ENCODE assay signal across 18 cellular contexts in the genomic region with DNA sequence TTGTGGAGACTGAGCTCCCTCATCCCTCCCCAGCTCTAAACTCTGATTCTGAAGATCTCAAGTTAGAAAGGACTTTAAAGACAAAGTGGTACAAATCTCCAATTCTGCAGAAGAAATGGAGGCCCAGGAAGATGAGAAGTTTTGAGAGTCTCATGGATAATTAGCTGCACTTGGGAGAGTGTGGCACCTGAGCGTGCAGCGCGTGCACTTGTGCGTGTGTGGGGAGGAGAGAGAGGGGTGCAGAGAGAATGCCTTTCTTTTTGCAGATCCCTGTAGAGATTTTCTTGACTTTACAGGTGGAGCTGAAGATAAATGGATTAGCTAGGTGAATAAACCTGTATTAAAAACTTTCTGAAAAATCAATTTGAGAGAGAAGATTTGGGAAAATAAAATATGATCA. TPM values are rescaled to one million over a fixed set of nuclear protein-coding genes. Genes with fewer than 3 reads are reported as not detected.
A peak's percentile ranks its signal among the peaks of the same experiment; 100 is the strongest.
DNase-seq lines count a peak whose midpoint lies in the region; ATAC-seq, FAIRE-seq and TF ChIP-seq lines count a peak whose summit lies in the region.
"Had no signal": no experiment of that assay in that cellular context is flagged by ENCODE, and none has a peak within 500 bp of the region (broad histone marks: within the 10 kb centered on the region; RNA-seq: fewer than 3 reads in every experiment).

No MANE protein-coding gene starts in this region.

- TF ChIP-seq CTCF in DND-41 (IDR thresholded peaks at IDR 0.05; ENCODE audit: borderline replicate concordance, extremely low read depth, low read length, poor library complexity, severe bottlenecking) = no peak
- TF ChIP-seq CTCF in K562 (IDR thresholded peaks at IDR 0.05 in 2 of 3, conservative IDR thresholded peaks at IDR 0.05 in 1 of 3; ENCODE audit: insufficient read depth in 2 of 3, low read depth in 1 of 3, low read length in 3 of 3) = no peak
- TF ChIP-seq CTCF in type B pancreatic cell (conservative IDR thresholded peaks at IDR 0.05) = no peak

- H3K27ac Mint-ChIP-seq in CD4-positive, CD25-positive, alpha-beta regulatory T cell = peak overlapping the region; percentile 3 to 96 (median 32)
- peak overlapping the region; percentile 65 to 77 for H3K27ac Mint-ChIP-seq in natural killer cell treated with Interleukin-12 subunit alpha and Interleukin-12 subunit beta and Interleukin-15 and Interleukin-18, amount 100 ng/mL, for 72 hours
- no peak overlapping the region for H3K27ac Mint-ChIP-seq in type B pancreatic cell

- H4K20me1 ChIP-seq in DND-41 (ENCODE audit: insufficient read depth, low read length) (0 out of 2 replicates have a peak, but pooled peaks cover 3% of the 10 kb centered on the region), K562 (replicated peaks; ENCODE audit: control insufficient read depth, insufficient read depth, low read length) (no peaks in the 10 kb centered on the region)

- FAIRE-seq in K562 (lab: Jason Lieb, UNC) = no peak
- FAIRE-seq: endometrium, H1, keratinocyte had no signal

- no peaks in the 10 kb centered on the region for H3K27me3 ChIP-seq in CD4-positive, CD25-positive, alpha-beta regulatory T cell (ENCODE audit: control insufficient read depth, insufficient read depth, low read length)
- H3K27me3 ChIP-seq in DND-41 (ENCODE audit: insufficient read depth, low read length, poor library complexity) (no peaks in the 10 kb centered on the region), K562 (ENCODE audit: control insufficient read depth in 2 of 2, insufficient read depth in 2 of 2, low read length in 2 of 2) (peaks cover 3 to 18% of the 10 kb centered on the region in 2 experiments)
- H3K27me3 ChIP-seq: cardiac muscle cell had no signal

- H3K9me3 Mint-ChIP-seq in CD4-positive, CD25-positive, alpha-beta regulatory T cell = peaks cover 0 to 2% (median 0%) of the 10 kb centered on the region in 7 donors
- H3K9me3 Mint-ChIP-seq in natural killer cell treated with Interleukin-12 subunit alpha and Interleukin-12 subunit beta and Interleukin-15 and Interleukin-18, amount 100 ng/mL, for 72 hours = no peaks in the 10 kb centered on the region
- no peaks in the 10 kb centered on the region for H3K9me3 Mint-ChIP-seq in type B pancreatic cell

- H2AFZ ChIP-seq in DND-41 (ENCODE audit: low read depth, low read length) (no peak overlapping the region), K562 (ENCODE audit: low read depth, low read length) (no peak overlapping the region)

- CTCF ChIA-PET in K562 (lab: Yijun Ruan, JAX; ENCODE audit: low intra/inter-chr PET ratio) = no interaction called here

- H3K4me1 Mint-ChIP-seq in CD4-positive, CD25-positive, alpha-beta regulatory T cell = peaks cover 20 to 72% (median 47%) of the 10 kb centered on the region in 4 donors
- peaks cover 47 to 61% of the 10 kb centered on the region in 2 donors for H3K4me1 Mint-ChIP-seq in natural killer cell treated with Interleukin-12 subunit alpha and Interleukin-12 subunit beta and Interleukin-15 and Interleukin-18, amount 100 ng/mL, for 72 hours (ENCODE audit: low read depth in 2 of 2)
- peaks cover 10% of the 10 kb centered on the region for H3K4me1 Mint-ChIP-seq in type B pancreatic cell (ENCODE audit: unreplicated experiment)

- H3K36me3 ChIP-seq in CD4-positive, CD25-positive, alpha-beta regulatory T cell (ENCODE audit: control insufficient read depth, insufficient read depth, low read length) = no peaks in the 10 kb centered on the region
- H3K36me3 ChIP-seq in DND-41 (ENCODE audit: insufficient read depth, low read length) (no peaks in the 10 kb centered on the region), K562 (ENCODE audit: control insufficient read depth, insufficient read depth, low read length) (no peaks in the 10 kb centered on the region)
- H3K36me3 ChIP-seq: cardiac muscle cell had no signal

- H3K9me3 ChIP-seq in CD4-positive, CD25-positive, alpha-beta regulatory T cell (ENCODE audit: control insufficient read depth in 2 of 2, low read length in 2 of 2) = no peaks in the 10 kb centered on the region
- H3K9me3 ChIP-seq in DND-41 (ENCODE audit: insufficient read depth, low read length, severe bottlenecking) = peaks cover 2% of the 10 kb centered on the region
- no peaks in the 10 kb centered on the region for H3K9me3 ChIP-seq in K562 (replicated peaks; ENCODE audit: control insufficient read depth, insufficient read depth, low read depth, low read length)

- peak overlapping the region; percentile 49 for H3K9ac ChIP-seq in DND-41 (ENCODE audit: low read depth, low read length)
- no peak overlapping the region for H3K9ac ChIP-seq in K562 (ENCODE audit: insufficient read depth in 1 of 2, low read depth in 2 of 2, low read length in 2 of 2)

- peak overlapping the region; percentile 85 to 92 (median 88) for H3K4me3 Mint-ChIP-seq in CD4-positive, CD25-positive, alpha-beta regulatory T cell
- H3K4me3 Mint-ChIP-seq in natural killer cell treated with Interleukin-12 subunit alpha and Interleukin-12 subunit beta and Interleukin-15 and Interleukin-18, amount 100 ng/mL, for 72 hours = peak overlapping the region; percentile 81
- no peak overlapping the region for H3K4me3 Mint-ChIP-seq in type B pancreatic cell

- no peak overlapping the region for H3K27ac ChIP-seq in CD4-positive, CD25-positive, alpha-beta regulatory T cell (ENCODE audit: insufficient read depth, low read length, poor library complexity, severe bottlenecking)
- peak overlapping the region; percentile 83 for H3K27ac ChIP-seq in DND-41 (ENCODE audit: low read length)
- no peak overlapping the region for H3K27ac ChIP-seq in K562 (ENCODE audit: extremely low read depth, low read depth, low read length)
- H3K27ac ChIP-seq: cardiac muscle cell had no signal

- H3K4me2 ChIP-seq in DND-41 (ENCODE audit: insufficient read depth, low read length) = peak overlapping the region; percentile 80
- no peak overlapping the region for H3K4me2 ChIP-seq in K562 (ENCODE audit: insufficient read depth, low read length)

- peak overlapping the region; percentile 90 for H3K4me3 ChIP-seq in CD4-positive, CD25-positive, alpha-beta regulatory T cell (ENCODE audit: low read depth, low read length)
- peak overlapping the region in 1 of 2 experiments; percentile 56; a peak in 2 of 4 replicates for H3K4me3 ChIP-seq in DND-41 (ENCODE audit: low read depth in 1 of 2, low read length in 2 of 2)
- no peak overlapping the region for H3K4me3 ChIP-seq in K562
- H3K4me3 ChIP-seq: cardiac muscle cell had no signal

- intact Hi-C loops in K562 (cut with micrococcal nuclease) = no loop called here

- TF ChIP-seq RAD21 in K562 (CRISPR knock-in tag; conservative IDR thresholded peaks at IDR 0.05 in 1 of 2, IDR thresholded peaks at IDR 0.05 in 1 of 2) = no peak

- in situ Hi-C loops in K562 (cut with MboI) = loop anchor here (25.0 kb wide), 1 partner anchor 1331 kb away; no protein-coding TSS in a partner anchor

- DNase-seq in CD4-positive, CD25-positive, alpha-beta regulatory T cell = no peak
- DNase-seq in DND-41 (peak; percentile 51), K562 (ENCODE audit: extremely low read depth in 1 of 4, low spot score in 3 of 4) (no peak), type B pancreatic cell (ENCODE audit: extremely low spot score, unreplicated experiment) (no peak), NOMO-1 treated with dmso at 0.1 percent for 144 hours (lab: John Stamatoyannopoulos, UW; ENCODE audit: unreplicated experiment) (no peak), nucleus accumbens (lab: John Stamatoyannopoulos, UW) (no peak), kidney glomerular epithelial cell (lab: John Stamatoyannopoulos, UW) (no peak)
- DNase-seq in natural killer cell treated with Interleukin-12 subunit alpha and Interleukin-12 subunit beta and Interleukin-15 and Interleukin-18, amount 100 ng/mL, for 72 hours (ENCODE audit: low spot score) = no peak
- DNase-seq: activated CD4-positive, CD25-positive, alpha-beta regulatory T cell treated with anti-CD3 and anti-CD28 coated beads, Interleukin-2, amount 50 U/mL, for 72 hours; activated gamma-delta T cell treated with Interleukin-2 at 50 U/mL for 16 hours; NCI-H1694; NCI-H510A treated with DMSO at 0.1 percent for 48 hours; stimulated activated CD4-positive, alpha-beta T cell treated with anti-CD3 and anti-CD28 coated beads, Interleukin-4, amount 100 ng/mL, for 4 hours; stimulated activated naive CD4-positive, alpha-beta T cell had no signal

- no TSS peak for BruUV-seq in K562 (replicated peaks; lab: Mats Ljungman, UMichigan)

- POLR2A ChIA-PET in K562 (lab: Yijun Ruan, JAX) = no interaction called here

- no peaks in the 10 kb centered on the region for H3K79me2 ChIP-seq in DND-41 (ENCODE audit: insufficient read depth, low read length)
- no peaks in the 10 kb centered on the region for H3K79me2 ChIP-seq in K562 (ENCODE audit: control insufficient read depth, insufficient read depth, low read length)

- TF ChIP-seq EP300 in K562 (IDR thresholded peaks at IDR 0.05; ENCODE audit: low read length) = no peak

- ATAC-seq in CD4-positive, CD25-positive, alpha-beta regulatory T cell (ENCODE audit: low read depth in 2 of 2) = no peak
- ATAC-seq in DND-41 (ENCODE audit: insufficient read depth, low read depth) (peak; percentile 20; the same call in 1 of the 3 replicates), K562 (no peak)
- ATAC-seq in natural killer cell treated with Interleukin-12 subunit alpha and Interleukin-12 subunit beta and Interleukin-15 and Interleukin-18, amount 100 ng/mL, for 72 hours = no peak

- no peaks in the 10 kb centered on the region for H3K9me1 ChIP-seq in K562 (ENCODE audit: control insufficient read depth, insufficient read depth, low read length)

- peaks cover 53% of the 10 kb centered on the region for H3K4me1 ChIP-seq in CD4-positive, CD25-positive, alpha-beta regulatory T cell (ENCODE audit: control insufficient read depth, insufficient read depth, low read length, poor library complexity, severe bottlenecking)
- H3K4me1 ChIP-seq in DND-41 (ENCODE audit: insufficient read depth, low read length) (peaks cover 60% of the 10 kb centered on the region), K562 (replicated peaks in 1 of 2; ENCODE audit: control insufficient read depth in 2 of 2, insufficient read depth in 2 of 2, low read length in 2 of 2) (peaks cover 0 to 6% of the 10 kb centered on the region in 2 experiments; a peak in 2 of 5 replicates)

- peaks cover 3% of the 10 kb centered on the region for H3K36me3 Mint-ChIP-seq in CD4-positive, CD25-positive, alpha-beta regulatory T cell
- peaks cover 12% of the 10 kb centered on the region for H3K36me3 Mint-ChIP-seq in natural killer cell treated with Interleukin-12 subunit alpha and Interleukin-12 subunit beta and Interleukin-15 and Interleukin-18, amount 100 ng/mL, for 72 hours
- H3K36me3 Mint-ChIP-seq in type B pancreatic cell = no peaks in the 10 kb centered on the region

- peaks cover 6% of the 10 kb centered on the region for H3K27me3 Mint-ChIP-seq in CD4-positive, CD25-positive, alpha-beta regulatory T cell
- peaks cover under 1 to 2% of the 10 kb centered on the region in 2 donors for H3K27me3 Mint-ChIP-seq in natural killer cell treated with Interleukin-12 subunit alpha and Interleukin-12 subunit beta and Interleukin-15 and Interleukin-18, amount 100 ng/mL, for 72 hours
- H3K27me3 Mint-ChIP-seq in type B pancreatic cell = no peaks in the 10 kb centered on the region

- no peak for TF ChIP-seq POLR2A in K562 (conservative IDR thresholded peaks at IDR 0.05)

- WGBS in K562 (ENCODE audit: insufficient coverage, low coverage, missing lambda C conversion rate) = 40% methylated on average over 1 of the region's 4 CpGs

RNA-seq across cellular contexts. Expression of a gene that starts 14.8 kb away (rescaled TPM):
- 60.0 TPM for total RNA-seq in CD4-positive, CD25-positive, alpha-beta regulatory T cell
- polyA plus RNA-seq in CD4-positive, CD25-positive, alpha-beta regulatory T cell = 100 to 1,000 TPM in 1 of 4 donors, 10 to 100 TPM in 3; 74.1 to 109 (median 83.7) TPM
- total RNA-seq in K562 (2011; cell fraction: chromatin; rRNA removed; ENCODE audit: low replicate concordance) = 19.7 and 21.6 TPM in 2 replicates
- total RNA-seq in K562 (2011; cell fraction: nucleolus; rRNA removed) = 11.4 and 13.8 TPM in 2 replicates
- total RNA-seq in K562 (2011; cell fraction: nucleoplasm; rRNA removed) = 17.3 and 19.6 TPM in 2 replicates
- total RNA-seq in K562 (2014; rRNA removed) (3.0 and 4.3 TPM in 2 replicates), K562 (2014; rRNA removed; fragmentation: Illumina TruSeq; extraction: Trizol) (4.7 and 7.0 TPM in 2 replicates), K562 (2015; rRNA removed; fragmentation: Illumina TruSeq; extraction: Trizol) (3.4 and 4.3 TPM in 2 replicates), K562 (2021) (4.4 and 4.8 TPM in 2 replicates), type B pancreatic cell (ENCODE audit: low replicate concordance) (35.4 and 84.8 TPM in 2 replicates)
- polyA plus RNA-seq in K562 (2011; rRNA removed) (10.7 and 11.4 TPM in 2 replicates), K562 (2014; fragmentation: Illumina TruSeq; extraction: Trizol) (5.3 and 6.4 TPM in 2 replicates), K562 (2014; fragmentation: Nextera tagmentation; extraction: Ambion mirVana) (1 to 10 TPM; 4.1 to 6.0 TPM), K562 (2014; rRNA removed) (3.2 and 6.6 TPM in 2 replicates)
- 2.7 and 7.8 TPM in 2 replicates for polyA plus RNA-seq in K562 (2011; cell fraction: cytosol; rRNA removed)
- polyA plus RNA-seq in K562 (2011; cell fraction: nucleus; rRNA removed) = 11.6 and 21.6 TPM in 2 replicates
- 4.4 and 6.9 TPM in 2 replicates for polyA plus RNA-seq in K562 (2012)
- 8.6 and 11.5 TPM in 2 replicates for polyA minus RNA-seq in K562 (2011; rRNA and poly(A)+ RNA removed)
- 2.6 and 4.7 TPM in 2 replicates for polyA minus RNA-seq in K562 (2011; cell fraction: cytosol; rRNA and poly(A)+ RNA removed)
- 5.0 and 8.0 TPM in 2 replicates for polyA minus RNA-seq in K562 (2011; cell fraction: nucleus; rRNA and poly(A)+ RNA removed)
- 10 to 100 TPM; 28.0 to 30.2 TPM for total RNA-seq in natural killer cell treated with Interleukin-12 subunit alpha and Interleukin-12 subunit beta and Interleukin-15 and Interleukin-18, amount 100 ng/mL, for 72 hours
